In the genomic region with DNA sequence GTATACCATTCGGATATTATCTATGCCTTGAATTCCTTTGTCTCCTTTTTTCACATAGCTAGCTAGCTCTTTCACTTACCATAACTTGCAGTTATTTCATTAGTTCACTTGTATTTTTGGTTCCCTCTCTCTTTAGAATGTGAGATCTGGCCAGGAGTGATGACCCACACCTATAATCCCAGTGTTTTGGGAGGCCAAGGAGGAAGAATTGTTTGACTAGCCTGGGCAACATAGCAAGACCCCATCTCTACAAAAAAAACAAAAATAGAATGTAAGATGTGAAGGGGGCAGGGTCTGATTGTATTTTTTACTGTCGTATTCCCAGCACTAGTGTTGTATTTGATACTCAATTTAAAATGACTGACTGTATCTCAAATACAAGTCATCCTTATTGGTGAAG, we compare ENCODE assay signal across 19 cellular contexts. TPM values are rescaled to one million over a fixed set of nuclear protein-coding genes. Genes with fewer than 3 reads are reported as not detected.
DNase-seq lines count a peak whose midpoint lies in the region; ATAC-seq, FAIRE-seq and TF ChIP-seq lines count a peak whose summit lies in the region.
"Had no signal": no experiment of that assay in that cellular context is flagged by ENCODE, and none has a peak within 500 bp of the region (broad histone marks: within the 10 kb centered on the region; RNA-seq: fewer than 3 reads in every experiment).

No MANE protein-coding gene starts in this region.

- in situ Hi-C loops in K562 (cut with MboI): no loop called here

- 0 out of 2 replicates have a peak, but pooled peaks cover 2% of the 10 kb centered on the region for H4K20me1 ChIP-seq in K562 (replicated peaks; ENCODE audit: control insufficient read depth, insufficient read depth, low read length)

- H3K36me3 Mint-ChIP-seq in WTC11 (peaks cover 52% of the 10 kb centered on the region), Calu3 (ENCODE audit: insufficient read depth, unreplicated experiment) (peaks cover 60% of the 10 kb centered on the region)

- H3K9me3 ChIP-seq in HEK293 (ENCODE audit: control insufficient read depth, insufficient read depth, low read depth, low read length) (no peaks in the 10 kb centered on the region), K562 (replicated peaks; ENCODE audit: control insufficient read depth, insufficient read depth, low read depth, low read length) (no peaks in the 10 kb centered on the region)
- H3K9me3 ChIP-seq: A549 had no signal

- H3K27me3 Mint-ChIP-seq in WTC11 (ENCODE audit: low read depth): no peaks in the 10 kb centered on the region; the same call in 1 of the 2 replicates
- H3K27me3 Mint-ChIP-seq in Calu3 (ENCODE audit: unreplicated experiment): no peaks in the 10 kb centered on the region
- H3K27me3 Mint-ChIP-seq: B cell; CD4-positive, alpha-beta T cell had no signal

- no peak for FAIRE-seq in K562 (lab: Jason Lieb, UNC)
- FAIRE-seq: A549, D721Med, GM12891, GM19239 had no signal

- no peak for TF ChIP-seq EP300 in K562 (IDR thresholded peaks at IDR 0.05; ENCODE audit: low read length)

- intact Hi-C loops in K562 (cut with micrococcal nuclease): no loop called here
- intact Hi-C loops in Calu3 (cut with micrococcal nuclease; ENCODE audit: unreplicated experiment): no loop called here

- no peak overlapping the region for H2AFZ ChIP-seq in K562 (ENCODE audit: low read depth, low read length)

- no peak for ATAC-seq in WTC11
- ATAC-seq in K562: no peak
- ATAC-seq: A549; CD8-positive, alpha-beta T cell had no signal

- H3K9me1 ChIP-seq in K562 (ENCODE audit: control insufficient read depth, insufficient read depth, low read length): no peaks in the 10 kb centered on the region

- H3K4me1 Mint-ChIP-seq in WTC11 (peaks cover 33% of the 10 kb centered on the region), Calu3 (ENCODE audit: low read depth, unreplicated experiment) (peaks cover 51% of the 10 kb centered on the region)

- no peak for TF ChIP-seq POLR2A in K562 (conservative IDR thresholded peaks at IDR 0.05)

- POLR2A ChIA-PET in HEK293 (lab: Yijun Ruan, JAX) (no interaction called here), WTC11 (lab: Charles Lee) (interaction anchor here (0.7 kb wide), 1 partner anchor 9 kb away, joined by 7 read pairs; no protein-coding TSS in a partner anchor), K562 (lab: Yijun Ruan, JAX) (interaction anchor here (0.7 to 1.1 kb wide), 2 partner anchors 9 to 24 kb away, joined by 3 read pairs; no protein-coding TSS in a partner anchor)

- H3K9me3 Mint-ChIP-seq in WTC11: peaks cover 21% of the 10 kb centered on the region
- no peaks in the 10 kb centered on the region for H3K9me3 Mint-ChIP-seq in Calu3 (ENCODE audit: low read depth, unreplicated experiment)
- H3K9me3 Mint-ChIP-seq: CD4-positive, alpha-beta T cell; CD8-positive, alpha-beta T cell had no signal

- H3K4me3 Mint-ChIP-seq in WTC11 (no peak overlapping the region), Calu3 (ENCODE audit: low read depth, unreplicated experiment) (no peak overlapping the region)
- H3K4me3 Mint-ChIP-seq: B cell; CD4-positive, alpha-beta T cell; CD8-positive, alpha-beta T cell had no signal

- no peaks in the 10 kb centered on the region for H3K27me3 ChIP-seq in K562 (ENCODE audit: control insufficient read depth in 2 of 2, insufficient read depth in 2 of 2, low read length in 2 of 2)
- H3K27me3 ChIP-seq: BLaER1 treated with 17β-estradiol and CSF1 and Interleukin-3, amounts not matched to agents 10 nM and 100 nM had no signal

- no peak for DNase-seq in WTC11 (ENCODE audit: low spot score)
- DNase-seq in K562 (ENCODE audit: extremely low read depth in 1 of 4, low spot score in 3 of 4): no peak
- DNase-seq in Calu3: no peak
- DNase-seq in COLO668 (lab: John Stamatoyannopoulos, UW; ENCODE audit: unreplicated experiment): no peak
- DNase-seq: AML-193; CD4-positive, alpha-beta T cell; CD8-positive, alpha-beta T cell; COR-L47; DMS79 treated with DMSO at 0.1 percent for 48 hours; GF-D8 had no signal

- H3K4me1 ChIP-seq in HEK293 (ENCODE audit: control insufficient read depth, insufficient read depth, low read length) (peaks cover 7% of the 10 kb centered on the region), K562 (replicated peaks in 1 of 2; ENCODE audit: control insufficient read depth in 2 of 2, insufficient read depth in 2 of 2, low read length in 2 of 2) (peaks cover 4 to 8% of the 10 kb centered on the region in 2 experiments; a peak in 3 of 5 replicates)
- H3K4me1 ChIP-seq: A549 had no signal

- WGBS in K562 (ENCODE audit: insufficient coverage, low coverage, missing lambda C conversion rate): 92% methylated on average over 1 of the region's 2 CpGs

- no peak overlapping the region for H3K27ac Mint-ChIP-seq in WTC11
- H3K27ac Mint-ChIP-seq in Calu3 (ENCODE audit: unreplicated experiment): no peak overlapping the region
- H3K27ac Mint-ChIP-seq: B cell; CD4-positive, alpha-beta T cell; CD8-positive, alpha-beta T cell had no signal

- H3K4me3 ChIP-seq in HEK293 (ENCODE audit: low read depth, low read length) (no peak overlapping the region), K562 (no peak overlapping the region)
- H3K4me3 ChIP-seq: A549; BLaER1 treated with 17β-estradiol and CSF1 and Interleukin-3, amounts not matched to agents 10 nM and 100 nM had no signal

- TF ChIP-seq CTCF in HEK293 (tag by site-specific recombination; IDR thresholded peaks at IDR 0.05) (no peak), WTC11 (IDR thresholded peaks at IDR 0.05) (no peak), K562 (IDR thresholded peaks at IDR 0.05 in 2 of 3, conservative IDR thresholded peaks at IDR 0.05 in 1 of 3; ENCODE audit: insufficient read depth in 2 of 3, low read depth in 1 of 3, low read length in 3 of 3) (no peak), Calu3 (IDR thresholded peaks at IDR 0.05; ENCODE audit: unreplicated experiment) (no peak)

- H3K27ac ChIP-seq in HEK293 (ENCODE audit: extremely low read depth, low read depth, low read length) (no peak overlapping the region), K562 (ENCODE audit: extremely low read depth, low read depth, low read length) (no peak overlapping the region)
- H3K27ac ChIP-seq: 22Rv1; A549; BLaER1 treated with 17β-estradiol and CSF1 and Interleukin-3, amounts not matched to agents 10 nM and 100 nM; C4-2B had no signal

- H3K79me2 ChIP-seq in K562 (ENCODE audit: control insufficient read depth, insufficient read depth, low read length): peaks cover 7% of the 10 kb centered on the region; the same call in 2 of the 3 replicates

- H3K4me2 ChIP-seq in K562 (ENCODE audit: insufficient read depth, low read length): no peak overlapping the region
- H3K4me2 ChIP-seq: A549; BLaER1 treated with 17β-estradiol and CSF1 and Interleukin-3, amounts not matched to agents 10 nM and 100 nM had no signal

- no peak for TF ChIP-seq RAD21 in K562 (CRISPR knock-in tag; conservative IDR thresholded peaks at IDR 0.05 in 1 of 2, IDR thresholded peaks at IDR 0.05 in 1 of 2)

- H3K36me3 ChIP-seq in HEK293 (ENCODE audit: control insufficient read depth in 2 of 2, insufficient read depth in 1 of 2, low read length in 2 of 2) (peaks cover 0 to 2% of the 10 kb centered on the region in 2 experiments; a peak in 2 of 3 replicates), K562 (ENCODE audit: control insufficient read depth, insufficient read depth, low read length) (peaks cover 2% of the 10 kb centered on the region; the same call in 1 of the 3 replicates)

- no peak overlapping the region for H3K9ac ChIP-seq in K562 (ENCODE audit: insufficient read depth in 1 of 2, low read depth in 2 of 2, low read length in 2 of 2)
- H3K9ac ChIP-seq: BLaER1 treated with 17β-estradiol and CSF1 and Interleukin-3, amounts not matched to agents 10 nM and 100 nM had no signal

- CTCF ChIA-PET in HEK293 (lab: Yijun Ruan, JAX) (interaction anchor here (1.3 kb wide), 1 partner anchor 11 kb away, joined by 3 read pairs; no protein-coding TSS in a partner anchor), WTC11 (lab: Charles Lee) (no interaction called here), K562 (lab: Yijun Ruan, JAX; ENCODE audit: low intra/inter-chr PET ratio) (no interaction called here), Calu3 (lab: Charles Lee) (no interaction called here)

- BruUV-seq in K562 (replicated peaks; lab: Mats Ljungman, UMichigan): no TSS peak
- BruUV-seq in Calu3 (replicated peaks; lab: Mats Ljungman, UMichigan): no TSS peak

RNA-seq across cellular contexts. Expression of gene NFE2L3, which starts 19.6 kb away (rescaled TPM):
- 66.8 to 68.6 TPM (median 68.5 TPM) in 3 replicates for total RNA-seq in WTC11 (2021)
- total RNA-seq in K562 (2011; cell fraction: chromatin; rRNA removed; ENCODE audit: low replicate concordance): 6.9 and 15.2 TPM in 2 replicates
- 7.7 and 8.9 TPM in 2 replicates for total RNA-seq in K562 (2011; cell fraction: nucleolus; rRNA removed)
- 12.5 and 15.0 TPM in 2 replicates for total RNA-seq in K562 (2011; cell fraction: nucleoplasm; rRNA removed)
- 9.1 and 14.1 TPM in 2 replicates for total RNA-seq in K562 (2014; rRNA removed)
- total RNA-seq in K562 (2014; rRNA removed; fragmentation: Illumina TruSeq; extraction: Trizol): 16.2 and 17.0 TPM in 2 replicates
- total RNA-seq in K562 (2015; rRNA removed; fragmentation: Illumina TruSeq; extraction: Trizol): 14.3 and 15.2 TPM in 2 replicates
- total RNA-seq in K562 (2021): 11.8 and 12.2 TPM in 2 replicates
- polyA plus RNA-seq in K562 (2011; rRNA removed): 12.4 and 13.7 TPM in 2 replicates
- polyA plus RNA-seq in K562 (2011; cell fraction: cytosol; rRNA removed): 4.6 and 7.2 TPM in 2 replicates
- 3.7 and 7.1 TPM in 2 replicates for polyA plus RNA-seq in K562 (2011; cell fraction: nucleus; rRNA removed)
- 7.3 and 11.7 TPM in 2 replicates for polyA plus RNA-seq in K562 (2012)
- polyA plus RNA-seq in K562 (2014; fragmentation: Illumina TruSeq; extraction: Trizol): 14.4 and 16.9 TPM in 2 replicates
- polyA plus RNA-seq in K562 (2014; fragmentation: Nextera tagmentation; extraction: Ambion mirVana): 1 to 10 TPM; 2.9 to 4.8 TPM
- polyA plus RNA-seq in K562 (2014; rRNA removed): 9.5 and 10.7 TPM in 2 replicates
- polyA minus RNA-seq in K562 (2011; rRNA and poly(A)+ RNA removed): 14.4 and 20.7 TPM in 2 replicates
- 3.3 and 5.5 TPM in 2 replicates for polyA minus RNA-seq in K562 (2011; cell fraction: cytosol; rRNA and poly(A)+ RNA removed)
- polyA minus RNA-seq in K562 (2011; cell fraction: nucleus; rRNA and poly(A)+ RNA removed): 4.0 and 13.1 TPM in 2 replicates
- 74.3 and 108 TPM in 2 replicates for total RNA-seq in Calu3 (2022)

RNA-seq across cellular contexts. Expression of gene HNRNPA2B1, which starts 28.9 kb away (rescaled TPM):
- total RNA-seq in WTC11 (2021) (1,081 to 1,101 TPM (median 1,097 TPM) in 3 replicates), K562 (2014; rRNA removed) (604 and 630 TPM in 2 replicates), K562 (2014; rRNA removed; fragmentation: Illumina TruSeq; extraction: Trizol) (728 and 855 TPM in 2 replicates), K562 (2015; rRNA removed; fragmentation: Illumina TruSeq; extraction: Trizol) (730 and 803 TPM in 2 replicates), K562 (2021) (707 and 876 TPM in 2 replicates), Calu3 (2022) (880 and 924 TPM in 2 replicates)
- 193 and 905 TPM in 2 replicates for total RNA-seq in K562 (2011; cell fraction: chromatin; rRNA removed; ENCODE audit: low replicate concordance)
- total RNA-seq in K562 (2011; cell fraction: nucleolus; rRNA removed): 107 and 139 TPM in 2 replicates
- total RNA-seq in K562 (2011; cell fraction: nucleoplasm; rRNA removed): 296 and 406 TPM in 2 replicates
- polyA plus RNA-seq in K562 (2011; rRNA removed) (466 and 782 TPM in 2 replicates), K562 (2014; fragmentation: Illumina TruSeq; extraction: Trizol) (1,478 and 1,489 TPM in 2 replicates), K562 (2014; fragmentation: Nextera tagmentation; extraction: Ambion mirVana) (1,000 to 10,000 TPM in 1 of 2 experiments, 100 to 1,000 TPM in 1; 865 to 1,390 TPM), K562 (2014; rRNA removed) (1,850 and 1,989 TPM in 2 replicates)
- 112 and 259 TPM in 2 replicates for polyA plus RNA-seq in K562 (2011; cell fraction: cytosol; rRNA removed)
- polyA plus RNA-seq in K562 (2011; cell fraction: nucleus; rRNA removed): 299 and 394 TPM in 2 replicates
- 752 and 1,692 TPM in 2 replicates for polyA plus RNA-seq in K562 (2012)
- 654 and 757 TPM in 2 replicates for polyA minus RNA-seq in K562 (2011; rRNA and poly(A)+ RNA removed)
- 230 and 283 TPM in 2 replicates for polyA minus RNA-seq in K562 (2011; cell fraction: cytosol; rRNA and poly(A)+ RNA removed)
- 153 and 242 TPM in 2 replicates for polyA minus RNA-seq in K562 (2011; cell fraction: nucleus; rRNA and poly(A)+ RNA removed)

RNA-seq across cellular contexts. Expression of gene CBX3, which starts 29.9 kb away (rescaled TPM):
- total RNA-seq in WTC11 (2021): 204 to 232 TPM (median 213 TPM) in 3 replicates
- total RNA-seq in K562 (2011; cell fraction: chromatin; rRNA removed; ENCODE audit: low replicate concordance): 99.0 and 229 TPM in 2 replicates
- 91.9 and 108 TPM in 2 replicates for total RNA-seq in K562 (2011; cell fraction: nucleolus; rRNA removed)
- total RNA-seq in K562 (2011; cell fraction: nucleoplasm; rRNA removed): 152 and 198 TPM in 2 replicates
- 210 and 244 TPM in 2 replicates for total RNA-seq in K562 (2014; rRNA removed)
- 413 and 480 TPM in 2 replicates for total RNA-seq in K562 (2014; rRNA removed; fragmentation: Illumina TruSeq; extraction: Trizol)
- 337 and 363 TPM in 2 replicates for total RNA-seq in K562 (2015; rRNA removed; fragmentation: Illumina TruSeq; extraction: Trizol)
- 253 and 256 TPM in 2 replicates for total RNA-seq in K562 (2021)
- polyA plus RNA-seq in K562 (2011; rRNA removed): 293 and 364 TPM in 2 replicates
- polyA plus RNA-seq in K562 (2011; cell fraction: cytosol; rRNA removed): 75.2 and 113 TPM in 2 replicates
- 155 and 212 TPM in 2 replicates for polyA plus RNA-seq in K562 (2011; cell fraction: nucleus; rRNA removed)
- 208 and 278 TPM in 2 replicates for polyA plus RNA-seq in K562 (2012)
- polyA plus RNA-seq in K562 (2014; fragmentation: Illumina TruSeq; extraction: Trizol): 310 and 328 TPM in 2 replicates
- 100 to 1,000 TPM; 198 to 245 TPM for polyA plus RNA-seq in K562 (2014; fragmentation: Nextera tagmentation; extraction: Ambion mirVana)
- polyA plus RNA-seq in K562 (2014; rRNA removed): 389 and 408 TPM in 2 replicates
- polyA minus RNA-seq in K562 (2011; rRNA and poly(A)+ RNA removed): 124 and 155 TPM in 2 replicates
- polyA minus RNA-seq in K562 (2011; cell fraction: cytosol; rRNA and poly(A)+ RNA removed): 51.7 and 53.1 TPM in 2 replicates
- polyA minus RNA-seq in K562 (2011; cell fraction: nucleus; rRNA and poly(A)+ RNA removed): 135 and 212 TPM in 2 replicates
- 390 and 417 TPM in 2 replicates for total RNA-seq in Calu3 (2022)

Comparison
In these comparisons a context has a peak if more than half of its experiments do, and no peak if none do; other contexts are left out.
1. Of the 44 proteins assayed by ChIP-seq in both K562 and HEK293: peak only in K562: none; only in HEK293: none; in both: ZNF121; in neither: 43.